Comparison of ENCODE assay signal across 1 cellular context in genomic region chr19:48458016-48458415, GRCh38.
TF ChIP-seq lines count a peak whose summit lies in the region.

No MANE protein-coding gene starts in this region.

TF ChIP-seq in K562, 482 proteins besides CTCF, POLR2A, EP300 and RAD21:
- TF ChIP-seq IRF1 (CRISPR knock-in tag; IDR thresholded peaks at IDR 0.05; ENCODE audit: borderline replicate concordance) (no peak), JUND (IDR thresholded peaks at IDR 0.05; ENCODE audit: borderline replicate concordance, low read depth, low read length) (no peak), JUND (tag; IDR thresholded peaks at IDR 0.05; ENCODE audit: borderline replicate concordance, low read depth, low read length) (no peak), CEBPG (CRISPR knock-in tag; IDR thresholded peaks at IDR 0.05) (no peak), CEBPG (tag; conservative IDR thresholded peaks at IDR 0.05 in 1 of 2, IDR thresholded peaks at IDR 0.05 in 1 of 2) (no peak), ZNF436 (CRISPR knock-in tag; IDR thresholded peaks at IDR 0.05) (no peak), ARID3B (CRISPR knock-in tag; IDR thresholded peaks at IDR 0.05; ENCODE audit: borderline replicate concordance) (no peak)
